In genomic region chr4:184818216-184818564, GRCh38 we compare ENCODE assay signal across 10 cellular contexts. TPM values are rescaled to one million over a fixed set of nuclear protein-coding genes. Genes with fewer than 3 reads are reported as not detected.
DNase-seq lines count a peak whose midpoint lies in the region; ATAC-seq, FAIRE-seq and TF ChIP-seq lines count a peak whose summit lies in the region.
"Had no signal": no experiment of that assay in that cellular context is flagged by ENCODE, and none has a peak within 500 bp of the region (broad histone marks: within the 10 kb centered on the region; RNA-seq: fewer than 3 reads in every experiment).

No MANE protein-coding gene starts in this region.

- H3K4me1 ChIP-seq in gastroesophageal sphincter = peaks cover 0 to 36% (median 8%) of the 10 kb centered on the region in 3 donors

- POLR2A ChIA-PET in activated CD8-positive, alpha-beta T cell treated with anti-CD3 and anti-CD28 coated beads for 36 hours (lab: Charles Lee) = interaction anchor here (0.6 kb wide), 1 partner anchor 25 kb away, joined by 3 read pairs; no protein-coding TSS in a partner anchor

- H3K36me3 Mint-ChIP-seq in activated CD8-positive, alpha-beta T cell treated with anti-CD3 and anti-CD28 coated beads for 36 hours (ENCODE audit: low read depth) = peaks cover 3% of the 10 kb centered on the region

- no peaks in the 10 kb centered on the region for H3K27me3 Mint-ChIP-seq in activated CD8-positive, alpha-beta T cell treated with anti-CD3 and anti-CD28 coated beads for 36 hours

- intact Hi-C loops in activated CD8-positive, alpha-beta T cell treated with anti-CD3 and anti-CD28 coated beads for 36 hours (cut with micrococcal nuclease) = no loop called here

- WGBS in gastroesophageal sphincter (ENCODE audit: low coverage in 1 of 2), 2 donors = 89 to 90% methylated on average over 4 of the region's 4 CpGs

- no peaks in the 10 kb centered on the region for H3K9me3 Mint-ChIP-seq in activated CD8-positive, alpha-beta T cell treated with anti-CD3 and anti-CD28 coated beads for 36 hours

- H3K4me3 ChIP-seq in gastroesophageal sphincter = no peak overlapping the region
- H3K4me3 ChIP-seq: tibial nerve had no signal

- no peaks in the 10 kb centered on the region for H3K36me3 ChIP-seq in gastroesophageal sphincter
- H3K36me3 ChIP-seq: tibial nerve had no signal

- DNase-seq in GM18507 (ENCODE audit: extremely low spot score, insufficient read length, low read depth) (no peak), nucleus accumbens (lab: John Stamatoyannopoulos, UW) (no peak), NCI-H2227 (lab: John Stamatoyannopoulos, UW; ENCODE audit: unreplicated experiment) (no peak), hypothalamus (lab: John Stamatoyannopoulos, UW) (no peak)
- DNase-seq in activated CD8-positive, alpha-beta T cell treated with anti-CD3 and anti-CD28 coated beads for 36 hours = peak; percentile 34
- DNase-seq: NCI-H1105 had no signal

- no peaks in the 10 kb centered on the region for H3K9me3 ChIP-seq in gastroesophageal sphincter
- H3K9me3 ChIP-seq: tibial nerve had no signal

- H3K27me3 ChIP-seq in gastroesophageal sphincter = no peaks in the 10 kb centered on the region
- H3K27me3 ChIP-seq: tibial nerve had no signal

- no peak overlapping the region for H3K4me3 Mint-ChIP-seq in activated CD8-positive, alpha-beta T cell treated with anti-CD3 and anti-CD28 coated beads for 36 hours

- no peak overlapping the region for H3K27ac ChIP-seq in gastroesophageal sphincter

- no peak overlapping the region for H3K27ac Mint-ChIP-seq in activated CD8-positive, alpha-beta T cell treated with anti-CD3 and anti-CD28 coated beads for 36 hours

- FAIRE-seq in GM18507 (lab: Jason Lieb, UNC) = peak; percentile 97

- no peak for TF ChIP-seq CTCF in activated CD8-positive, alpha-beta T cell treated with anti-CD3 and anti-CD28 coated beads for 36 hours (IDR thresholded peaks at IDR 0.05)
- TF ChIP-seq CTCF in gastroesophageal sphincter (IDR thresholded peaks at IDR 0.05) = no peak

- no peak for TF ChIP-seq EP300 in gastroesophageal sphincter (IDR thresholded peaks at IDR 0.05)

- no peak for TF ChIP-seq POLR2A in gastroesophageal sphincter (IDR thresholded peaks at IDR 0.05)

- peak; percentile 50 for ATAC-seq in GM19324 (IDR thresholded peaks at IDR 0.05; ENCODE audit: low FRiP score, unreplicated experiment)
- ATAC-seq in HG02938 (IDR thresholded peaks at IDR 0.05; ENCODE audit: unreplicated experiment) = peak; percentile 24
- peak; percentile 49 for ATAC-seq in activated CD8-positive, alpha-beta T cell treated with anti-CD3 and anti-CD28 coated beads for 36 hours
- ATAC-seq in gastroesophageal sphincter = no peak

- peaks cover 54% of the 10 kb centered on the region for H3K4me1 Mint-ChIP-seq in activated CD8-positive, alpha-beta T cell treated with anti-CD3 and anti-CD28 coated beads for 36 hours (ENCODE audit: low read depth)

- CTCF ChIA-PET in activated CD8-positive, alpha-beta T cell treated with anti-CD3 and anti-CD28 coated beads for 36 hours (lab: Charles Lee) = interaction anchor here (1.4 kb wide), 1 partner anchor 54 kb away, joined by 3 read pairs; no protein-coding TSS in a partner anchor

RNA-seq across cellular contexts. Expression of gene ACSL1, which starts 7.6 kb away (rescaled TPM):
- 10 to 100 TPM; 12.8 to 13.1 TPM for total RNA-seq in activated CD8-positive, alpha-beta T cell treated with anti-CD3 and anti-CD28 coated beads for 36 hours
- total RNA-seq in gastroesophageal sphincter = 10 to 100 TPM; 48.5 to 98.8 (median 55.3) TPM
